Comparison of ENCODE assay signal across 8 cellular contexts in genomic region chr17:38444151-38444550, GRCh38. TPM values are rescaled to one million over a fixed set of nuclear protein-coding genes. Genes with fewer than 3 reads are reported as not detected.
A peak's percentile ranks its signal among the peaks of the same experiment; 100 is the strongest.
DNase-seq lines count a peak whose midpoint lies in the region; ATAC-seq lines count a peak whose summit lies in the region.

No MANE protein-coding gene starts in this region.

- H3K27me3 ChIP-seq in trophoblast cell (ENCODE audit: insufficient read depth, low read length) = no peaks in the 10 kb centered on the region

- H4K12ac ChIP-seq in trophoblast cell (ENCODE audit: low read depth, low read length) = no peak overlapping the region

- H3K4me1 ChIP-seq in trophoblast cell (ENCODE audit: control insufficient read depth in 1 of 2, insufficient read depth in 2 of 2, low read length in 2 of 2) = peaks cover 4 to 7% of the 10 kb centered on the region in 2 experiments

- H4K91ac ChIP-seq in trophoblast cell (ENCODE audit: low read depth, low read length) = no peak overlapping the region

- no peak overlapping the region for H3K4me2 ChIP-seq in trophoblast cell (ENCODE audit: low read length)

- ATAC-seq in GM18517 (IDR thresholded peaks at IDR 0.05; ENCODE audit: unreplicated experiment) = no peak

- H3K79me2 ChIP-seq in trophoblast cell (ENCODE audit: control insufficient read depth, insufficient read depth, low read length, poor library complexity) = no peaks in the 10 kb centered on the region

- H4K8ac ChIP-seq in trophoblast cell (ENCODE audit: low read depth, low read length) = no peak overlapping the region

- no peak overlapping the region for H2BK5ac ChIP-seq in trophoblast cell (ENCODE audit: low read depth, low read length, poor library complexity)

- H3K9me3 ChIP-seq in trophoblast cell (ENCODE audit: insufficient read depth, low read depth, low read length) = no peaks in the 10 kb centered on the region

- WGBS in trophoblast cell (ENCODE audit: extremely low coverage, insufficient coverage, insufficient read length) = no CpG with 5 or more reads among the region's 14 CpGs

- no peaks in the 10 kb centered on the region for H3K36me3 ChIP-seq in trophoblast cell (ENCODE audit: control insufficient read depth in 1 of 2, insufficient read depth in 2 of 2, low read length in 2 of 2)

- in situ Hi-C loops in KBM-7 (cut with MboI; ENCODE audit: low pct_unique_long_range_greater_than_20kb, low sequenced_read_pairs) = no loop called here

- H3K23ac ChIP-seq in trophoblast cell (ENCODE audit: low read length) = no peak overlapping the region

- no peak overlapping the region for H3K14ac ChIP-seq in trophoblast cell (ENCODE audit: low read length)

- peaks cover 3% of the 10 kb centered on the region for H3K79me1 ChIP-seq in trophoblast cell (ENCODE audit: low read length)

- H3K4me3 ChIP-seq in trophoblast cell (ENCODE audit: low read depth, low read length) = no peak overlapping the region

- H2BK120ac ChIP-seq in trophoblast cell (ENCODE audit: insufficient read depth, low read length, poor library complexity) = no peak overlapping the region

- H2BK12ac ChIP-seq in trophoblast cell (ENCODE audit: low read length) = peak overlapping the region; percentile 35

- no peak overlapping the region for H3K18ac ChIP-seq in trophoblast cell (ENCODE audit: low read length)

- H3K27ac ChIP-seq in trophoblast cell (ENCODE audit: low read depth, low read length) = no peak overlapping the region

- peak; percentile 67 for DNase-seq in DMS153 treated with DMSO at 0.1 percent for 48 hours (lab: John Stamatoyannopoulos, UW; ENCODE audit: unreplicated experiment)
- DNase-seq in KBM-7 = peak; percentile 73
- DNase-seq in RKO (ENCODE audit: low spot score) = peak; percentile 51
- DNase-seq in activated effector memory CD4-positive, alpha-beta T cell treated with anti-CD3 and anti-CD28 coated beads, Interleukin-2, amount 50 U/mL, for 16 hours = peak; percentile 82
- DNase-seq in globus pallidus (ENCODE audit: low spot score) = peak; percentile 82
- peak; percentile 41 to 72 for DNase-seq in trophoblast cell
- peak; percentile 76 for DNase-seq in ureter (ENCODE audit: low spot score)

- H2AFZ ChIP-seq in trophoblast cell (ENCODE audit: insufficient read depth, low read length, poor library complexity) = no peak overlapping the region

- no peak overlapping the region for H3K4ac ChIP-seq in trophoblast cell (ENCODE audit: low read depth, low read length)

- H3K9ac ChIP-seq in trophoblast cell (ENCODE audit: low read length) = no peak overlapping the region

- H2AK5ac ChIP-seq in trophoblast cell (ENCODE audit: low read length) = no peak overlapping the region

RNA-seq across cellular contexts. Expression of gene ARHGAP23, which starts 15.9 kb away (rescaled TPM):
- polyA plus RNA-seq in trophoblast cell (2013) = 16.7 and 17.8 TPM in 2 replicates
- 367 TPM for total RNA-seq in ureter
